Comparison of ENCODE assay signal across 1 cellular context in genomic region chr2:69538872-69539548, GRCh38.
TF ChIP-seq lines count a peak whose summit lies in the region.

No MANE protein-coding gene starts in this region.

TF ChIP-seq in HepG2, 621 proteins besides CTCF, POLR2A, EP300 and RAD21 (continued from another document and continues in another):
- TF ChIP-seq, protein P1, sequence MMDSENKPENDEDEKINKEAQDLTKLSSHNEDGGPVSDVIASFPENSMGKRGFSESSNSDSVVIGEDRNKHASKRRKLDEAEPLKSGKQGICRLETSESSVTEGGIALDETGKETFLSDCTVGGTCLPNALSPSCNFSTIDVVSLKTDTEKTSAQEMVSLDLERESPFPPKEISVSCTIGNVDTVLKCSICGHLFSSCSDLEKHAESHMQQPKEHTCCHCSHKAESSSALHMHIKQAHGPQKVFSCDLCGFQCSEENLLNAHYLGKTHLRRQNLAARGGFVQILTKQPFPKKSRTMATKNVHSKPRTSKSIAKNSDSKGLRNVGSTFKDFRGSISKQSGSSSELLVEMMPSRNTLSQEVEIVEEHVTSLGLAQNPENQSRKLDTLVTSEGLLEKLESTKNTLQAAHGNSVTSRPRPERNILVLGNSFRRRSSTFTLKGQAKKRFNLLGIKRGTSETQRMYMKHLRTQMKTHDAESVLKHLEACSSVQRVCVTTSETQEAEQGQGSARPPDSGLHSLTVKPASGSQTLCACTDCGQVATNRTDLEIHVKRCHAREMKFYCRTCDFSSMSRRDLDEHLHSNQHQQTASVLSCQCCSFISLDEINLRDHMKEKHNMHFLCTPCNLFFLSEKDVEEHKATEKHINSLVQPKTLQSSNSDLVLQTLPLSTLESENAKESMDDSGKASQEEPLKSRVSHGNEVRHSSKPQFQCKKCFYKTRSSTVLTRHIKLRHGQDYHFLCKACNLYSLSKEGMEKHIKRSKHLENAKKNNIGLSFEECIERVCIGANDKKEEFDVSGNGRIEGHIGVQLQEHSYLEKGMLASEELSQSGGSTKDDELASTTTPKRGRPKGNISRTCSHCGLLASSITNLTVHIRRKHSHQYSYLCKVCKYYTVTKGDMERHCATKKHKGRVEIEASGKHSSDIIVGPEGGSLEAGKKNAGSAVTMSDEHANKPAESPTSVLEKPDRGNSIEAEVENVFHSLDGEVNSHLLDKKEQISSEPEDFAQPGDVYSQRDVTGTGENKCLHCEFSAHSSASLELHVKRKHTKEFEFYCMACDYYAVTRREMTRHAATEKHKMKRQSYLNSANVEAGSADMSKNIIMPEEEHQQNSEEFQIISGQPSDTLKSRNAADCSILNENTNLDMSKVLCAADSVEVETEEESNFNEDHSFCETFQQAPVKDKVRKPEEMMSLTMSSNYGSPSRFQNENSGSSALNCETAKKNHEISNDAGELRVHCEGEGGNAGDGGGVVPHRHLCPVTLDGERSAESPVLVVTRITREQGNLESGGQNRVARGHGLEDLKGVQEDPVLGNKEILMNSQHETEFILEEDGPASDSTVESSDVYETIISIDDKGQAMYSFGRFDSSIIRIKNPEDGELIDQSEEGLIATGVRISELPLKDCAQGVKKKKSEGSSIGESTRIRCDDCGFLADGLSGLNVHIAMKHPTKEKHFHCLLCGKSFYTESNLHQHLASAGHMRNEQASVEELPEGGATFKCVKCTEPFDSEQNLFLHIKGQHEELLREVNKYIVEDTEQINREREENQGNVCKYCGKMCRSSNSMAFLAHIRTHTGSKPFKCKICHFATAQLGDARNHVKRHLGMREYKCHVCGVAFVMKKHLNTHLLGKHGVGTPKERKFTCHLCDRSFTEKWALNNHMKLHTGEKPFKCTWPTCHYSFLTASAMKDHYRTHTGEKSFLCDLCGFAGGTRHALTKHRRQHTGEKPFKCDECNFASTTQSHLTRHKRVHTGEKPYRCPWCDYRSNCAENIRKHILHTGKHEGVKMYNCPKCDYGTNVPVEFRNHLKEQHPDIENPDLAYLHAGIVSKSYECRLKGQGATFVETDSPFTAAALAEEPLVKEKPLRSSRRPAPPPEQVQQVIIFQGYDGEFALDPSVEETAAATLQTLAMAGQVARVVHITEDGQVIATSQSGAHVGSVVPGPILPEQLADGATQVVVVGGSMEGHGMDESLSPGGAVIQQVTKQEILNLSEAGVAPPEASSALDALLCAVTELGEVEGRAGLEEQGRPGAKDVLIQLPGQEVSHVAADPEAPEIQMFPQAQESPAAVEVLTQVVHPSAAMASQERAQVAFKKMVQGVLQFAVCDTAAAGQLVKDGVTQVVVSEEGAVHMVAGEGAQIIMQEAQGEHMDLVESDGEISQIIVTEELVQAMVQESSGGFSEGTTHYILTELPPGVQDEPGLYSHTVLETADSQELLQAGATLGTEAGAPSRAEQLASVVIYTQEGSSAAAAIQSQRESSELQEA (CRISPR knock-in tag; IDR thresholded peaks at IDR 0.05; ENCODE audit: not compliant biosample characterization) = no peak
- TF ChIP-seq MYC (CRISPR knock-in tag; IDR thresholded peaks at IDR 0.05; ENCODE audit: borderline replicate concordance) (0 out of 2 replicates have a peak, but pooled peaks have one; percentile 4), ZBTB21 (CRISPR knock-in tag; IDR thresholded peaks at IDR 0.05) (no peak), CENPT (CRISPR knock-in tag; IDR thresholded peaks at IDR 0.05; ENCODE audit: low read depth) (no peak), ZNF709 (CRISPR knock-in tag; IDR thresholded peaks at IDR 0.05) (no peak), ZNF746 (CRISPR knock-in tag; IDR thresholded peaks at IDR 0.05) (0 out of 2 replicates have a peak, but pooled peaks have one; percentile 36), SPEN (CRISPR knock-in tag; IDR thresholded peaks at IDR 0.05; ENCODE audit: low read depth) (peak; percentile 43; the same call in 1 of the 2 replicates), HNRNPK (IDR thresholded peaks at IDR 0.05; ENCODE audit: low read depth, low read length, poor library complexity, severe bottlenecking) (no peak), BCLAF1 (IDR thresholded peaks at IDR 0.05) (no peak), RFX1 (IDR thresholded peaks at IDR 0.05) (no peak), ZMAT3 (CRISPR knock-in tag; conservative IDR thresholded peaks at IDR 0.05) (0 out of 2 replicates have a peak, but pooled peaks have one; percentile 44), DR1 (CRISPR knock-in tag; IDR thresholded peaks at IDR 0.05) (no peak), RARA (CRISPR knock-in tag; IDR thresholded peaks at IDR 0.05) (peak; percentile 89), ZNF691 (CRISPR knock-in tag; IDR thresholded peaks at IDR 0.05; ENCODE audit: borderline replicate concordance, low read depth) (no peak), ZNF572 (CRISPR knock-in tag; IDR thresholded peaks at IDR 0.05) (no peak), ZNF7 (CRISPR knock-in tag; IDR thresholded peaks at IDR 0.05) (no peak), MIER3 (CRISPR knock-in tag; IDR thresholded peaks at IDR 0.05; ENCODE audit: borderline replicate concordance) (peak; percentile 63; the same call in 1 of the 2 replicates), NFYB (CRISPR knock-in tag; IDR thresholded peaks at IDR 0.05) (no peak), ZNF484 (CRISPR knock-in tag; IDR thresholded peaks at IDR 0.05; ENCODE audit: borderline replicate concordance, low read depth) (no peak), HHEX (CRISPR knock-in tag; IDR thresholded peaks at IDR 0.05) (peak; percentile 24; the same call in 1 of the 2 replicates), NCOA2 (CRISPR knock-in tag; IDR thresholded peaks at IDR 0.05) (peak; percentile 36; the same call in 1 of the 2 replicates), JUNB (CRISPR knock-in tag; IDR thresholded peaks at IDR 0.05; ENCODE audit: borderline replicate concordance) (peak; percentile 86; the same call in 1 of the 2 replicates), PBX3 (CRISPR knock-in tag; IDR thresholded peaks at IDR 0.05; ENCODE audit: borderline replicate concordance) (no peak), RORA (CRISPR knock-in tag; IDR thresholded peaks at IDR 0.05) (no peak)
- TF ChIP-seq, protein P2, sequence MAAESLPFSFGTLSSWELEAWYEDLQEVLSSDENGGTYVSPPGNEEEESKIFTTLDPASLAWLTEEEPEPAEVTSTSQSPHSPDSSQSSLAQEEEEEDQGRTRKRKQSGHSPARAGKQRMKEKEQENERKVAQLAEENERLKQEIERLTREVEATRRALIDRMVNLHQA (CRISPR knock-in tag; IDR thresholded peaks at IDR 0.05) = no peak
- TF ChIP-seq, protein P3, sequence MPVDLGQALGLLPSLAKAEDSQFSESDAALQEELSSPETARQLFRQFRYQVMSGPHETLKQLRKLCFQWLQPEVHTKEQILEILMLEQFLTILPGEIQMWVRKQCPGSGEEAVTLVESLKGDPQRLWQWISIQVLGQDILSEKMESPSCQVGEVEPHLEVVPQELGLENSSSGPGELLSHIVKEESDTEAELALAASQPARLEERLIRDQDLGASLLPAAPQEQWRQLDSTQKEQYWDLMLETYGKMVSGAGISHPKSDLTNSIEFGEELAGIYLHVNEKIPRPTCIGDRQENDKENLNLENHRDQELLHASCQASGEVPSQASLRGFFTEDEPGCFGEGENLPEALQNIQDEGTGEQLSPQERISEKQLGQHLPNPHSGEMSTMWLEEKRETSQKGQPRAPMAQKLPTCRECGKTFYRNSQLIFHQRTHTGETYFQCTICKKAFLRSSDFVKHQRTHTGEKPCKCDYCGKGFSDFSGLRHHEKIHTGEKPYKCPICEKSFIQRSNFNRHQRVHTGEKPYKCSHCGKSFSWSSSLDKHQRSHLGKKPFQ (CRISPR knock-in tag; IDR thresholded peaks at IDR 0.05; ENCODE audit: insufficient replicate concordance) = no peak
- TF ChIP-seq, protein P4, sequence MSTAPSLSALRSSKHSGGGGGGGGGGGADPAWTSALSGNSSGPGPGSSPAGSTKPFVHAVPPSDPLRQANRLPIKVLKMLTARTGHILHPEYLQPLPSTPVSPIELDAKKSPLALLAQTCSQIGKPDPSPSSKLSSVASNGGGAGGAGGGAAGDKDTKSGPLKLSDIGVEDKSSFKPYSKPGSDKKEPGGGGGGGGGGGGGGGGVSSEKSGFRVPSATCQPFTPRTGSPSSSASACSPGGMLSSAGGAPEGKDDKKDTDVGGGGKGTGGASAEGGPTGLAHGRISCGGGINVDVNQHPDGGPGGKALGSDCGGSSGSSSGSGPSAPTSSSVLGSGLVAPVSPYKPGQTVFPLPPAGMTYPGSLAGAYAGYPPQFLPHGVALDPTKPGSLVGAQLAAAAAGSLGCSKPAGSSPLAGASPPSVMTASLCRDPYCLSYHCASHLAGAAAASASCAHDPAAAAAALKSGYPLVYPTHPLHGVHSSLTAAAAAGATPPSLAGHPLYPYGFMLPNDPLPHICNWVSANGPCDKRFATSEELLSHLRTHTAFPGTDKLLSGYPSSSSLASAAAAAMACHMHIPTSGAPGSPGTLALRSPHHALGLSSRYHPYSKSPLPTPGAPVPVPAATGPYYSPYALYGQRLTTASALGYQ (CRISPR knock-in tag; IDR thresholded peaks at IDR 0.05) = no peak
- TF ChIP-seq, protein P5, sequence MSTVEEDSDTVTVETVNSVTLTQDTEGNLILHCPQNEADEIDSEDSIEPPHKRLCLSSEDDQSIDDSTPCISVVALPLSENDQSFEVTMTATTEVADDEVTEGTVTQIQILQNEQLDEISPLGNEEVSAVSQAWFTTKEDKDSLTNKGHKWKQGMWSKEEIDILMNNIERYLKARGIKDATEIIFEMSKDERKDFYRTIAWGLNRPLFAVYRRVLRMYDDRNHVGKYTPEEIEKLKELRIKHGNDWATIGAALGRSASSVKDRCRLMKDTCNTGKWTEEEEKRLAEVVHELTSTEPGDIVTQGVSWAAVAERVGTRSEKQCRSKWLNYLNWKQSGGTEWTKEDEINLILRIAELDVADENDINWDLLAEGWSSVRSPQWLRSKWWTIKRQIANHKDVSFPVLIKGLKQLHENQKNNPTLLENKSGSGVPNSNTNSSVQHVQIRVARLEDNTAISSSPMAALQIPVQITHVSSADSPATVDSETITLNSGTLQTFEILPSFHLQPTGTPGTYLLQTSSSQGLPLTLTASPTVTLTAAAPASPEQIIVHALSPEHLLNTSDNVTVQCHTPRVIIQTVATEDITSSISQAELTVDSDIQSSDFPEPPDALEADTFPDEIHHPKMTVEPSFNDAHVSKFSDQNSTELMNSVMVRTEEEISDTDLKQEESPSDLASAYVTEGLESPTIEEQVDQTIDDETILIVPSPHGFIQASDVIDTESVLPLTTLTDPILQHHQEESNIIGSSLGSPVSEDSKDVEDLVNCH (CRISPR knock-in tag; IDR thresholded peaks at IDR 0.05) = no peak
- TF ChIP-seq, protein P6, sequence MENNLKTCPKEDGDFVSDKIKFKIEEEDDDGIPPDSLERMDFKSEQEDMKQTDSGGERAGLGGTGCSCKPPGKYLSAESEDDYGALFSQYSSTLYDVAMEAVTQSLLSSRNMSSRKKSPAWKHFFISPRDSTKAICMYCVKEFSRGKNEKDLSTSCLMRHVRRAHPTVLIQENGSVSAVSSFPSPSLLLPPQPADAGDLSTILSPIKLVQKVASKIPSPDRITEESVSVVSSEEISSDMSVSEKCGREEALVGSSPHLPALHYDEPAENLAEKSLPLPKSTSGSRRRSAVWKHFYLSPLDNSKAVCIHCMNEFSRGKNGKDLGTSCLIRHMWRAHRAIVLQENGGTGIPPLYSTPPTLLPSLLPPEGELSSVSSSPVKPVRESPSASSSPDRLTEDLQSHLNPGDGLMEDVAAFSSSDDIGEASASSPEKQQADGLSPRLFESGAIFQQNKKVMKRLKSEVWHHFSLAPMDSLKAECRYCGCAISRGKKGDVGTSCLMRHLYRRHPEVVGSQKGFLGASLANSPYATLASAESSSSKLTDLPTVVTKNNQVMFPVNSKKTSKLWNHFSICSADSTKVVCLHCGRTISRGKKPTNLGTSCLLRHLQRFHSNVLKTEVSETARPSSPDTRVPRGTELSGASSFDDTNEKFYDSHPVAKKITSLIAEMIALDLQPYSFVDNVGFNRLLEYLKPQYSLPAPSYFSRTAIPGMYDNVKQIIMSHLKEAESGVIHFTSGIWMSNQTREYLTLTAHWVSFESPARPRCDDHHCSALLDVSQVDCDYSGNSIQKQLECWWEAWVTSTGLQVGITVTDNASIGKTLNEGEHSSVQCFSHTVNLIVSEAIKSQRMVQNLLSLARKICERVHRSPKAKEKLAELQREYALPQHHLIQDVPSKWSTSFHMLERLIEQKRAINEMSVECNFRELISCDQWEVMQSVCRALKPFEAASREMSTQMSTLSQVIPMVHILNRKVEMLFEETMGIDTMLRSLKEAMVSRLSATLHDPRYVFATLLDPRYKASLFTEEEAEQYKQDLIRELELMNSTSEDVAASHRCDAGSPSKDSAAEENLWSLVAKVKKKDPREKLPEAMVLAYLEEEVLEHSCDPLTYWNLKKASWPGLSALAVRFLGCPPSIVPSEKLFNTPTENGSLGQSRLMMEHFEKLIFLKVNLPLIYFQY (CRISPR knock-in tag; IDR thresholded peaks at IDR 0.05; ENCODE audit: borderline replicate concordance) = no peak; the same call in 1 of the 2 replicates
